Comparison of ENCODE assay signal across 8 cellular contexts in genomic region chr1:184388671-184389292, GRCh38. TPM values are rescaled to one million over a fixed set of nuclear protein-coding genes. Genes with fewer than 3 reads are reported as not detected.
DNase-seq lines count a peak whose midpoint lies in the region; ATAC-seq and TF ChIP-seq lines count a peak whose summit lies in the region.

No MANE protein-coding gene starts in this region.

- CTCF ChIA-PET in activated B cell treated with CpG ODN at 0.5 μM for 24 hours (lab: Charles Lee), result no interaction called here

- H3K9me3 ChIP-seq in thoracic aorta, result no peaks in the 10 kb centered on the region

- H3K4me1 ChIP-seq in thoracic aorta (ENCODE audit: control insufficient read depth in 1 of 2, low read depth in 2 of 2), result peaks cover 11 to 16% of the 10 kb centered on the region in 2 donors

- H3K4me3 Mint-ChIP-seq in activated T-cell treated with anti-CD3 and anti-CD28 coated beads, Interleukin-2, amount 50 U/mL, for 24 hours, result peak overlapping the region; percentile 72
- H3K4me3 Mint-ChIP-seq in activated B cell treated with CpG ODN at 0.5 μM for 24 hours, result peak overlapping the region; percentile 73

- no peak for ATAC-seq in activated B cell treated with CpG ODN at 0.5 μM for 24 hours (ENCODE audit: low read depth)
- no peak for ATAC-seq in thoracic aorta (ENCODE audit: insufficient number of reproducible peaks, low FRiP score, low read depth)
- ATAC-seq in HG02610 (IDR thresholded peaks at IDR 0.05; ENCODE audit: unreplicated experiment), result no peak
- no peak for ATAC-seq in GM21723 (IDR thresholded peaks at IDR 0.05; ENCODE audit: unreplicated experiment)

- intact Hi-C loops in activated B cell treated with CpG ODN at 0.5 μM for 24 hours (cut with micrococcal nuclease), result no loop called here

- H3K4me1 Mint-ChIP-seq in activated T-cell treated with anti-CD3 and anti-CD28 coated beads, Interleukin-2, amount 50 U/mL, for 24 hours (ENCODE audit: low read depth), result peaks cover 16% of the 10 kb centered on the region
- peaks cover 21% of the 10 kb centered on the region for H3K4me1 Mint-ChIP-seq in activated B cell treated with CpG ODN at 0.5 μM for 24 hours

- no peak overlapping the region for H3K27ac Mint-ChIP-seq in activated T-cell treated with anti-CD3 and anti-CD28 coated beads, Interleukin-2, amount 50 U/mL, for 24 hours
- no peak overlapping the region for H3K27ac Mint-ChIP-seq in activated B cell treated with CpG ODN at 0.5 μM for 24 hours

- H3K27me3 Mint-ChIP-seq in activated T-cell treated with anti-CD3 and anti-CD28 coated beads, Interleukin-2, amount 50 U/mL, for 24 hours, result peaks cover 74% of the 10 kb centered on the region
- H3K27me3 Mint-ChIP-seq in activated B cell treated with CpG ODN at 0.5 μM for 24 hours, result peaks cover 31% of the 10 kb centered on the region

- DNase-seq in activated T-cell treated with anti-CD3 and anti-CD28 coated beads, Interleukin-2, amount 50 U/mL, for 24 hours, result no peak
- DNase-seq in activated T-cell treated with anti-CD3 and anti-CD28 coated beads, Interleukin-2, amount 50 U/mL, for 1 hour, result no peak
- DNase-seq in activated B cell treated with CpG ODN at 0.5 μM for 24 hours (no peak), thoracic aorta (ENCODE audit: low spot score) (no peak), NCI-H446 treated with DMSO at 0.1 percent for 48 hours (lab: John Stamatoyannopoulos, UW) (no peak)

- H3K36me3 Mint-ChIP-seq in activated T-cell treated with anti-CD3 and anti-CD28 coated beads, Interleukin-2, amount 50 U/mL, for 24 hours (ENCODE audit: low read depth), result no peaks in the 10 kb centered on the region
- H3K36me3 Mint-ChIP-seq in activated B cell treated with CpG ODN at 0.5 μM for 24 hours (ENCODE audit: low read depth), result no peaks in the 10 kb centered on the region

- no peaks in the 10 kb centered on the region for H3K9me3 Mint-ChIP-seq in activated T-cell treated with anti-CD3 and anti-CD28 coated beads, Interleukin-2, amount 50 U/mL, for 24 hours
- H3K9me3 Mint-ChIP-seq in activated B cell treated with CpG ODN at 0.5 μM for 24 hours, result no peaks in the 10 kb centered on the region

- H3K4me3 ChIP-seq in iPS-11a (ENCODE audit: low read depth, low read length) (peak overlapping the region; percentile 78), thoracic aorta (peak overlapping the region; percentile 98)

- no peaks in the 10 kb centered on the region for H3K36me3 ChIP-seq in thoracic aorta

- POLR2A ChIA-PET in activated B cell treated with CpG ODN at 0.5 μM for 24 hours (lab: Charles Lee), result no interaction called here

- H3K27ac ChIP-seq in thoracic aorta, result peak overlapping the region in 1 of 2 donors; percentile 4

- TF ChIP-seq CTCF in activated B cell treated with CpG ODN at 0.5 μM for 24 hours (IDR thresholded peaks at IDR 0.05), result no peak
- no peak for TF ChIP-seq CTCF in thoracic aorta (IDR thresholded peaks at IDR 0.05)

- no peaks in the 10 kb centered on the region for H3K27me3 ChIP-seq in thoracic aorta (replicated peaks; ENCODE audit: insufficient read depth)

RNA-seq across cellular contexts. Expression of gene C1orf21, which starts 2.0 kb away (rescaled TPM):
- total RNA-seq in activated B cell treated with CpG ODN at 0.5 μM for 24 hours (0.05 and 0.09 TPM in 2 replicates), thoracic aorta (10 to 100 TPM; 10.4 to 15.2 TPM)

Comparison
In these comparisons a context has a peak if more than half of its experiments do, and no peak if none do; other contexts are left out.
1. RNA of gene C1orf21, which starts 2.0 kb away (total RNA-seq): 10.4 to 15.2 TPM in thoracic aorta; 0.05 to 0.09 TPM in activated B cell treated with CpG ODN at 0.5 μM for 24 hours; every median in the first group is over 10 times any median in the second.